ENCODE assay signal across 26 cellular contexts in the genomic region with DNA sequence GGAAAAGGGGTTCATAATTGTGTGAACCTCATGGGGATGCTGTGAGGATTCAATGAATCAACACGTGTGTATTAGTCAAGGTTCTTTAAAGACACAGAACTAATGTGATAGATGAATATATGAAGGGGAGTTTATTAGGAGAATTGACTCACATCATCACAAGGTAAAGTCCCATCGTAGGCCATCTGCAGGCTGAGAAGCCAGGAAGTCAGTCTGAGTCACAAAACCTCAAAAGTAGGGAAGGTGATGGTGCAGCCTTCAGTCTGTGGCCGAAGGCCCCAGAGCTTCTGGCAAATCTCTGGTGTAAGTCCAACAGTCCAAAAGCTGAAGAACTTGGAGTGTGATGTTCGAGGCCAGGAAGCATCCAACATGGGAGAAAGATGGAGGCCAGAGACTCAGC.
DNase-seq lines count a peak whose midpoint lies in the region; ATAC-seq, FAIRE-seq and TF ChIP-seq lines count a peak whose summit lies in the region.
"Had no signal": no experiment of that assay in that cellular context is flagged by ENCODE, and none has a peak within 500 bp of the region (broad histone marks: within the 10 kb centered on the region; RNA-seq: fewer than 3 reads in every experiment).

No MANE protein-coding gene starts in this region.

- TF ChIP-seq CTCF in bronchial epithelial cell (IDR thresholded peaks at IDR 0.05; ENCODE audit: insufficient read depth, low read length, severe bottlenecking), result no peak

- FAIRE-seq in bronchial epithelial cell (lab: Jason Lieb, UNC), result peak; percentile 32
- FAIRE-seq: colon, endometrium, GM19239, K562 had no signal

- no peaks in the 10 kb centered on the region for H3K36me3 ChIP-seq in bronchial epithelial cell (ENCODE audit: control insufficient read depth, insufficient read depth, low read length)
- H3K36me3 ChIP-seq: BE2C, upper lobe of right lung had no signal

- no peak overlapping the region for H3K4me3 ChIP-seq in bronchial epithelial cell (ENCODE audit: low read depth, low read length)
- H3K4me3 ChIP-seq: K562, upper lobe of right lung had no signal

- H3K27me3 ChIP-seq in bronchial epithelial cell (ENCODE audit: control insufficient read depth, insufficient read depth, low read length), result no peaks in the 10 kb centered on the region
- H3K27me3 ChIP-seq: BE2C, upper lobe of right lung had no signal

- DNase-seq in ELR (ENCODE audit: low read depth) (peak; percentile 83), LHCN-M2 (ENCODE audit: low read depth) (peak; percentile 18), bronchial epithelial cell (ENCODE audit: low read depth) (peak; percentile 83), kidney tubule cell (ENCODE audit: low spot score) (peak; percentile 17), NCI-H1694 (lab: John Stamatoyannopoulos, UW) (no peak), DMS 273 (lab: John Stamatoyannopoulos, UW; ENCODE audit: unreplicated experiment) (no peak)
- DNase-seq: activated naive CD4-positive, alpha-beta T cell; activated T-cell treated with anti-CD3 and anti-CD28 coated beads for 4 hours; anterior cingulate cortex; BE2C; foreskin melanocyte; mesendoderm; naive thymus-derived CD8-positive, alpha-beta T cell; NCI-H2081; NCI-H446 treated with DMSO at 0.1 percent for 48 hours; posterior cingulate gyrus; stimulated activated CD4-positive, alpha-beta T cell treated with anti-CD3 and anti-CD28 coated beads, Interleukin-1b, Interleukin-23, amount 100 ng/mL, for 48 hours; stimulated activated naive CD8-positive, alpha-beta T cell treated with anti-CD3 and anti-CD28 coated beads, Interleukin-15, amount 100 ng/mL, for 72 hours; SW 1271; upper lobe of right lung had no signal

- ATAC-seq in GM21576 (IDR thresholded peaks at IDR 0.05; ENCODE audit: unreplicated experiment) (no peak), HG03342 (IDR thresholded peaks at IDR 0.05; ENCODE audit: unreplicated experiment) (no peak)
- ATAC-seq: K562; naive thymus-derived CD8-positive, alpha-beta T cell; stimulated activated naive CD8-positive, alpha-beta T cell treated with anti-CD3 and anti-CD28 coated beads, Interleukin-15, amount 100 ng/mL, for 72 hours; upper lobe of right lung had no signal

Comparison
In these comparisons a context has a peak if more than half of its experiments do, and no peak if none do; other contexts are left out.
1. DNase-seq: peak in ELR (single experiment), LHCN-M2 (single experiment), bronchial epithelial cell (single experiment) and kidney tubule cell (single experiment); none in NCI-H1694 (single experiment) and DMS 273 (single experiment).